In genomic region chr19:49182848-49183375, GRCh38 we compare ENCODE assay signal across 25 cellular contexts. TPM values are rescaled to one million over a fixed set of nuclear protein-coding genes. Genes with fewer than 3 reads are reported as not detected.
"Had no signal": no experiment of that assay in that cellular context is flagged by ENCODE, and none has a peak within 500 bp of the region (broad histone marks: within the 10 kb centered on the region; RNA-seq: fewer than 3 reads in every experiment).

No MANE protein-coding gene starts in this region.

- H3K4me3 Mint-ChIP-seq: activated T-cell treated with anti-CD3 and anti-CD28 coated beads, Interleukin-2, amount 50 U/mL, for 72 hours; brain; effector memory CD8-positive, alpha-beta T cell; nephron; T-helper 1 cell treated with Interleukin-12 subunit alpha and Interleukin-12 subunit beta and Interleukin-4 antibody, amounts not matched to agents 30 μg/mL and 1 μg/mL, for 36 hours; type B pancreatic cell; WTC11 had no signal

- H3K9me3 ChIP-seq: esophagus squamous epithelium, gastroesophageal sphincter, testis had no signal

- H3K9ac ChIP-seq: parathyroid adenoma had no signal

- H3K27me3 ChIP-seq: dorsolateral prefrontal cortex, esophagus squamous epithelium, gastroesophageal sphincter, testis had no signal

- H3K27ac Mint-ChIP-seq: activated naive CD4-positive, alpha-beta T cell treated with anti-CD3 and anti-CD28 coated beads, Interleukin-2, amount 50 U/mL, for 72 hours; activated T-cell treated with anti-CD3 and anti-CD28 coated beads, Interleukin-2, amount 50 U/mL, for 72 hours; brain; effector memory CD8-positive, alpha-beta T cell; nephron; T-helper 1 cell treated with Interleukin-12 subunit alpha and Interleukin-12 subunit beta and Interleukin-4 antibody, amounts not matched to agents 30 μg/mL and 1 μg/mL, for 36 hours; type B pancreatic cell; WTC11 had no signal

- DNase-seq: activated CD4-positive, alpha-beta T cell treated with anti-CD3 and anti-CD28 coated beads, Interleukin-2, amount 50 U/mL, for 48 hours; activated effector memory CD4-positive, alpha-beta T cell treated with Interleukin-2 at 50 U/mL for 16 hours; activated T-cell treated with anti-CD3 and anti-CD28 coated beads, Interleukin-2, amount 50 U/mL, for 72 hours; aorta; effector memory CD8-positive, alpha-beta T cell; esophagus squamous epithelium; head of caudate nucleus; mesenchymal stem cell; small intestine; stimulated activated naive CD4-positive, alpha-beta T cell; T1000; testis had no signal

- FAIRE-seq: colon, islet of Langerhans, small intestine had no signal

- H3K27ac ChIP-seq: dorsolateral prefrontal cortex, esophagus squamous epithelium, gastroesophageal sphincter, parathyroid adenoma, testis had no signal

- H3K27me3 Mint-ChIP-seq: type B pancreatic cell had no signal

- H3K79me2 ChIP-seq: parathyroid adenoma had no signal

- H3K9me3 Mint-ChIP-seq: type B pancreatic cell had no signal

- H3K4me3 ChIP-seq: dorsolateral prefrontal cortex, esophagus squamous epithelium, gastroesophageal sphincter had no signal

- H2AFZ ChIP-seq: parathyroid adenoma had no signal

- H3K4me1 Mint-ChIP-seq: brain, nephron, WTC11 had no signal

- ATAC-seq: activated naive CD4-positive, alpha-beta T cell treated with anti-CD3 and anti-CD28 coated beads, Interleukin-2, amount 50 U/mL, for 72 hours; activated T-cell treated with anti-CD3 and anti-CD28 coated beads, Interleukin-2, amount 50 U/mL, for 72 hours; effector memory CD8-positive, alpha-beta T cell; gastroesophageal sphincter; sciatic nerve; WTC11 had no signal

- H3K4me1 ChIP-seq: esophagus squamous epithelium, gastroesophageal sphincter, parathyroid adenoma, testis had no signal

RNA-seq across cellular contexts. Expression of gene HRC, which starts 27.7 kb away (rescaled TPM):
- total RNA-seq: activated naive CD4-positive, alpha-beta T cell treated with anti-CD3 and anti-CD28 coated beads, Interleukin-2, amount 50 U/mL, for 72 hours; activated T-cell treated with anti-CD3 and anti-CD28 coated beads, Interleukin-2, amount 50 U/mL, for 72 hours; mononuclear cell had no signal
